18 cellular contexts compared by ENCODE assay signal in the genomic region with DNA sequence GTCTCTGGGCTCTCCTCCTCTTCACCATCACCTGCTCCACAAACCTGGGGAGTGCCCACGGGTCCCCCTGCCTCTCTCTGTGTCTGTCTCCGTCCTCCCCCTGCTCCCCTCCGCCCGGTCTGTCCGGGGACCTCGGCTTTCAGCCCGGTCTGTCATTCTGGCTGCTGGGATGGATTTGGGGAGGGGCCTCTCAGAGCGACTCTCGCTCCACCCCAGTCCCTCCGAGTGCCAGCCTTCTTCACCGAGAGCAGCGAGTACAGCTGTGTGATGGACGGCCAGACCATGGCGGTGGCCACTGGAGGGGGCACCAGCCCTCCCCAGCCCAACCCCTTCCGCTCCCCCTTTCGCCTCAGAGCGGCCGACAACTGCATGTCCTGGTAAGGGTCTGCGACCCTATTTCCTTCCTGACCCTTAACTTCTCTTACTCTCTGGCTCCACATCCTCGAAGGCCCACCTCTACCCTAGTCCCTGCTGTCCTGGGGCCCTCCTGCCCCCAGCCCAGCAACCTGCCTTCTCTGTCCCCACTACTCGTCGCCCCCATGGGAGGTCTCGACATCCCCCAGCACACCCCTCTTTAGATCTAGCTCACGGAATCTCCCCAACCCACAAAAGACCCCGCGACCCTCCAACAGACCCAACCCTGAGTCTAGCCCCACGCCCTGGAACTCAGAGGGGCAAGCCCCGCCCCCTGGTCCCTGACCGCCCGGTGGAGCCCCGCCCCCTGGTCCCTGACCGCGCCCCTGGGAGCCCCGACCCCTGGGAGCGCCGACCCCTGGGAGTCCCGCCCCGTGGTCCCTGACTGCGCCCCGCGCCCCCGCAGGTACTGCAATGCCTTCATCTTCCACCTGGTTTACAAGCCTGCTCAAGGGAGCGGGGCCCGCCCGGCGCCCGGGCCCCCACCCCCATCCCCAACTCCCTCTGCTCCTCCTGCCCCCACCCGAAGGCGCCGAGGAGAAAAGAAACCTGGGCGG. TPM values are rescaled to one million over a fixed set of nuclear protein-coding genes. Genes with fewer than 3 reads are reported as not detected.
DNase-seq lines count a peak whose midpoint lies in the region; ATAC-seq and TF ChIP-seq lines count a peak whose summit lies in the region.
"Had no signal": no experiment of that assay in that cellular context is flagged by ENCODE, and none has a peak within 500 bp of the region (broad histone marks: within the 10 kb centered on the region; RNA-seq: fewer than 3 reads in every experiment).

No MANE protein-coding gene starts in this region.

- DNase-seq in mucosa of descending colon (no peak), cerebellum (ENCODE audit: low spot score) (no peak), NCI-H1694 treated with DMSO at 0.1 percent for 48 hours (lab: John Stamatoyannopoulos, UW) (no peak), DMS79 (lab: John Stamatoyannopoulos, UW) (no peak), SIG-M5 treated with dmso at 0.1 percent for 504 hours (lab: John Stamatoyannopoulos, UW; ENCODE audit: unreplicated experiment) (no peak)
- DNase-seq: activated CD8-positive, alpha-beta T cell treated with anti-CD3 and anti-CD28 coated beads for 36 hours; C1 segment of cervical spinal cord; left colon; MM.1S; naive B cell; SHP77 treated with DMSO at 0.1 percent for 48 hours had no signal

- TF ChIP-seq CTCF in gastroesophageal sphincter (IDR thresholded peaks at IDR 0.05) (no peak), mucosa of descending colon (IDR thresholded peaks at IDR 0.05) (no peak)

- H3K9ac ChIP-seq in ES-I3 (ENCODE audit: low read depth, low read length), result peak overlapping the region; percentile 69; the same call in 1 of the 2 replicates
- no peak overlapping the region for H3K9ac ChIP-seq in HUES48 (ENCODE audit: low read depth, low read length)

- peaks cover 43% of the 10 kb centered on the region for H3K27me3 ChIP-seq in HUES48 (ENCODE audit: control insufficient read depth, insufficient read depth, low read length)
- H3K27me3 ChIP-seq in gastroesophageal sphincter, result peaks cover 62% of the 10 kb centered on the region
- H3K27me3 ChIP-seq: breast epithelium, upper lobe of left lung had no signal

- H3K4me1 ChIP-seq in ES-I3 (ENCODE audit: insufficient read depth, low read length) (no peaks in the 10 kb centered on the region), HUES48 (ENCODE audit: control insufficient read depth, insufficient read depth, low read length) (peaks cover 4% of the 10 kb centered on the region; the same call in 1 of the 2 replicates), gastroesophageal sphincter (peaks cover 0 to 18% (median 0%) of the 10 kb centered on the region in 3 donors), mucosa of descending colon (ENCODE audit: low read depth) (no peaks in the 10 kb centered on the region)
- H3K4me1 ChIP-seq: breast epithelium had no signal

- 6 to 16% methylated on average over 3 to 7 of the region's 51 CpGs for WGBS in gastroesophageal sphincter (ENCODE audit: low coverage in 1 of 2), 2 donors

- no peaks in the 10 kb centered on the region for H3K9me3 ChIP-seq in ES-I3 (ENCODE audit: control insufficient read depth, insufficient read depth, low read length)
- H3K9me3 ChIP-seq in HUES48 (ENCODE audit: control insufficient read depth, insufficient read depth, low read length), result no peaks in the 10 kb centered on the region
- no peaks in the 10 kb centered on the region for H3K9me3 ChIP-seq in gastroesophageal sphincter
- no peaks in the 10 kb centered on the region for H3K9me3 ChIP-seq in mucosa of descending colon
- H3K9me3 ChIP-seq: breast epithelium, upper lobe of left lung had no signal

- TF ChIP-seq EP300 in gastroesophageal sphincter (IDR thresholded peaks at IDR 0.05), result no peak

- H3K4me3 ChIP-seq in HUES48 (ENCODE audit: low read depth, low read length) (peak overlapping the region; percentile 64), gastroesophageal sphincter (no peak overlapping the region), mucosa of descending colon (no peak overlapping the region)
- H3K4me3 ChIP-seq: breast epithelium, upper lobe of left lung had no signal

- no peak for TF ChIP-seq POLR2A in gastroesophageal sphincter (IDR thresholded peaks at IDR 0.05)

- no peak overlapping the region for H3K27ac ChIP-seq in HUES48 (ENCODE audit: low read depth, low read length)
- H3K27ac ChIP-seq in gastroesophageal sphincter, result no peak overlapping the region
- H3K27ac ChIP-seq: breast epithelium, upper lobe of left lung had no signal

- intact Hi-C loops in mucosa of descending colon (cut with DNase I, micrococcal nuclease), result no loop called here

- ATAC-seq in gastroesophageal sphincter, result peak; percentile 26
- ATAC-seq in mucosa of descending colon, result peak; percentile 10
- ATAC-seq: activated CD8-positive, alpha-beta T cell treated with anti-CD3 and anti-CD28 coated beads for 36 hours; left colon had no signal

- no peaks in the 10 kb centered on the region for H3K36me3 ChIP-seq in ES-I3 (ENCODE audit: insufficient read depth, low read length)
- H3K36me3 ChIP-seq in HUES48 (ENCODE audit: control insufficient read depth, insufficient read depth, low read length), result no peaks in the 10 kb centered on the region
- no peaks in the 10 kb centered on the region for H3K36me3 ChIP-seq in gastroesophageal sphincter
- H3K36me3 ChIP-seq in mucosa of descending colon (ENCODE audit: low read depth), result no peaks in the 10 kb centered on the region
- H3K36me3 ChIP-seq: breast epithelium, upper lobe of left lung had no signal

RNA-seq across cellular contexts. Expression of a gene that starts 5.6 kb away (rescaled TPM):
- total RNA-seq in gastroesophageal sphincter, result 10 to 100 TPM in 2 of 4 donors, 1 to 10 TPM in 2; 5.3 to 11.6 (median 8.3) TPM
- total RNA-seq in mucosa of descending colon, result 10 to 100 TPM; 20.3 to 41.9 (median 30.2) TPM
- 0.91 TPM for total RNA-seq in cerebellum

RNA-seq across cellular contexts. Expression of a gene that starts 5.7 kb away (rescaled TPM):
- 1 to 10 TPM in 1 of 4 donors, under 1 TPM in 2, not detected in 1; 0.31 to 1.2 (median 0.67) TPM for total RNA-seq in gastroesophageal sphincter
- 1 to 10 TPM; 1.2 to 1.4 (median 1.3) TPM for total RNA-seq in mucosa of descending colon
- 0.18 TPM for total RNA-seq in cerebellum
- total RNA-seq: activated CD8-positive, alpha-beta T cell treated with anti-CD3 and anti-CD28 coated beads for 36 hours; activated T-helper 2 cell treated with anti-CD3 and anti-CD28 coated beads, Interferon-gamma antibody, Interleukin-2, Interleukin-4, amounts not matched to agents 10 μg/mL and 5 μg/mL and 100 μg/mL, durations not matched to agents 14 hours and 24 hours and 36 hours; Daoy had no signal

RNA-seq across cellular contexts. Expression of a gene that starts 14.1 kb away (rescaled TPM):
- total RNA-seq in gastroesophageal sphincter (10 to 100 TPM; 21.9 to 28.9 (median 22.7) TPM), mucosa of descending colon (10 to 100 TPM; 21.4 to 28.3 (median 22.2) TPM), cerebellum (8.9 TPM)

RNA-seq across cellular contexts. Expression of a gene that starts 26.4 kb away (rescaled TPM):
- total RNA-seq in gastroesophageal sphincter (not detected), mucosa of descending colon (10 to 100 TPM in 2 of 3 donors, 1 to 10 TPM in 1; 5.0 to 20.7 (median 12.5) TPM), cerebellum (not detected)
- total RNA-seq: activated CD8-positive, alpha-beta T cell treated with anti-CD3 and anti-CD28 coated beads for 36 hours; activated T-helper 2 cell treated with anti-CD3 and anti-CD28 coated beads, Interferon-gamma antibody, Interleukin-2, Interleukin-4, amounts not matched to agents 10 μg/mL and 5 μg/mL and 100 μg/mL, durations not matched to agents 14 hours and 24 hours and 36 hours; breast epithelium; Daoy; upper lobe of left lung had no signal

RNA-seq across cellular contexts. Expression of a gene that starts 34.9 kb away (rescaled TPM):
- 10 to 100 TPM; 18.7 to 33.6 (median 28.5) TPM for total RNA-seq in gastroesophageal sphincter
- 10 to 100 TPM; 29.7 to 56.5 (median 49.9) TPM for total RNA-seq in mucosa of descending colon
- 20.7 TPM for total RNA-seq in cerebellum
